ENCODE assay signal across 23 cellular contexts in the genomic region with DNA sequence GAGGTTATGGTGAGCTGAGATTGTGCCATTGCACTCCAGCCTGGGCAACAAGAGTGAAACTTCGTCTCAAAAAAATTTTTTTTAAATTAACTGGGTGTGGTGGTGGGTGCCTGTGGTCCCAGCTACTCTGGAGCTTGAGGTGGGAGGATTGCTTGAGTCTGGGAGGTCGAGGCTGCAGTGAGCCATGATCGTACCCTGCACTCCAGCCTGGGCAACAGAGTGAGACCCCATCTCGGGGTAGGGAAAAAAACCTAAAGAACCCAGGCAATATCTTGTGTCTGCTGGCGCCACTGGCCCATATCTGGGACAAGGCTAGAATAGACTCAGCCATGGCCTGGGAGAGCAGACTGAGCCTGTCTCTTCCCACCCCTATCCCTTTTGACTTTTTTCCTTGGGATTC. TPM values are rescaled to one million over a fixed set of nuclear protein-coding genes. Genes with fewer than 3 reads are reported as not detected.
DNase-seq lines count a peak whose midpoint lies in the region; ATAC-seq, FAIRE-seq and TF ChIP-seq lines count a peak whose summit lies in the region.
"Had no signal": no experiment of that assay in that cellular context is flagged by ENCODE, and none has a peak within 500 bp of the region (broad histone marks: within the 10 kb centered on the region; RNA-seq: fewer than 3 reads in every experiment).

No MANE protein-coding gene starts in this region.

- no peak overlapping the region for H3K4me3 ChIP-seq in A549
- no peak overlapping the region; the same call in 1 of the 2 replicates for H3K4me3 ChIP-seq in PC-3 (ENCODE audit: low read length)
- H3K4me3 ChIP-seq in colonic mucosa: no peak overlapping the region
- H3K4me3 ChIP-seq: GM23248, SJCRH30 had no signal

- no peaks in the 10 kb centered on the region for H3K9me2 ChIP-seq in PC-3 (replicated peaks; ENCODE audit: low read length)

- H3F3A ChIP-seq in PC-3 (ENCODE audit: low read length, unreplicated experiment): no peaks in the 10 kb centered on the region

- peaks cover 5% of the 10 kb centered on the region; the same call in 1 of the 2 replicates for H3K79me2 ChIP-seq in PC-3 (ENCODE audit: low read length)

- no peak for TF ChIP-seq POLR2A in A549 (IDR thresholded peaks at IDR 0.05; ENCODE audit: low read length)

- H3K27me3 ChIP-seq in PC-3 (ENCODE audit: low read length) (no peaks in the 10 kb centered on the region), colonic mucosa (no peaks in the 10 kb centered on the region)
- H3K27me3 ChIP-seq: SJCRH30 had no signal

- TF ChIP-seq EP300 in A549 (IDR thresholded peaks at IDR 0.05): no peak

- no peaks in the 10 kb centered on the region for H3K9me3 ChIP-seq in A549
- no peaks in the 10 kb centered on the region for H3K9me3 ChIP-seq in PC-3 (ENCODE audit: low read length)
- no peaks in the 10 kb centered on the region for H3K9me3 ChIP-seq in colonic mucosa
- H3K9me3 ChIP-seq: SJCRH30 had no signal

- no peak for TF ChIP-seq CTCF in A549 (IDR thresholded peaks at IDR 0.05)
- no peak for TF ChIP-seq CTCF in PC-3 (conservative IDR thresholded peaks at IDR 0.05; ENCODE audit: low read depth, low read length)
- TF ChIP-seq CTCF in colonic mucosa (IDR thresholded peaks at IDR 0.05): no peak
- TF ChIP-seq CTCF in progenitor cell of endocrine pancreas (IDR thresholded peaks at IDR 0.05; ENCODE audit: unreplicated experiment): no peak

- FAIRE-seq in A549 (lab: Jason Lieb, UNC) (no peak), RCC 7860 (lab: Jason Lieb, UNC) (no peak)
- FAIRE-seq: A204.1, GM12891, GM19239, HepG2 had no signal

- H3K4me3 Mint-ChIP-seq in progenitor cell of endocrine pancreas (ENCODE audit: low read depth): no peak overlapping the region
- H3K4me3 Mint-ChIP-seq: CD4-positive, CD25-positive, alpha-beta regulatory T cell had no signal

- CTCF ChIA-PET in A549 (lab: Yijun Ruan, JAX): interaction anchor here (0.8 kb wide), 1 partner anchor 9 kb away, joined by 6 read pairs; the partner anchor contains the start of gene GPRC5A
- CTCF ChIA-PET in PC-3 (lab: Charles Lee): interaction anchor here (0.6 kb wide), 1 partner anchor 1257 kb away, joined by 3 read pairs; no protein-coding TSS in a partner anchor

- no peak overlapping the region for H2AFZ ChIP-seq in PC-3 (ENCODE audit: low read length)

- no peak for TF ChIP-seq RAD21 in A549 (conservative IDR thresholded peaks at IDR 0.05 in 1 of 2, IDR thresholded peaks at IDR 0.05 in 1 of 2)

- H3K9me3 Mint-ChIP-seq in progenitor cell of endocrine pancreas (ENCODE audit: low read depth): no peaks in the 10 kb centered on the region
- H3K9me3 Mint-ChIP-seq: CD4-positive, CD25-positive, alpha-beta regulatory T cell had no signal

- peak overlapping the region; percentile 61 for H3K4me2 ChIP-seq in A549
- H3K4me2 ChIP-seq in PC-3 (ENCODE audit: low read length): peak overlapping the region; percentile 68

- H3K4me1 Mint-ChIP-seq in progenitor cell of endocrine pancreas (ENCODE audit: low read depth): peaks cover 33% of the 10 kb centered on the region

- POLR2A ChIA-PET in A549 (lab: Yijun Ruan, JAX): interaction anchor here (2.0 kb wide), 1 partner anchor 9 kb away, joined by 5 read pairs; the partner anchor contains the start of gene GPRC5A
- POLR2A ChIA-PET in PC-3 (lab: Charles Lee; ENCODE audit: unreplicated experiment): interaction anchor here (0.5 to 0.8 kb wide), 2 partner anchors 10 to 494 kb away, joined by 3 to 5 read pairs; no protein-coding TSS in a partner anchor

- H4K20me1 ChIP-seq in PC-3 (ENCODE audit: low read length): no peaks in the 10 kb centered on the region

- ATAC-seq in A549 (peak; percentile 4 to 27; a peak in 1 of 6 replicates), PC-3 (no peak), GM21360 (IDR thresholded peaks at IDR 0.05; ENCODE audit: unreplicated experiment) (no peak)
- ATAC-seq: HepG2 had no signal

- peak overlapping the region; percentile 80 for H3K9ac ChIP-seq in PC-3 (ENCODE audit: low read length)
- peak overlapping the region in 1 of 2 donors; percentile 74 for H3K9ac ChIP-seq in colonic mucosa (ENCODE audit: low read depth in 2 of 2, low read length in 2 of 2)
- H3K9ac ChIP-seq: GM23248 had no signal

- peaks cover 79% of the 10 kb centered on the region for H3K4me1 ChIP-seq in A549
- H3K4me1 ChIP-seq in PC-3 (ENCODE audit: insufficient read depth, low read length): peaks cover 56% of the 10 kb centered on the region
- peaks cover 6% of the 10 kb centered on the region for H3K4me1 ChIP-seq in colonic mucosa

- H3K36me3 Mint-ChIP-seq in progenitor cell of endocrine pancreas (ENCODE audit: insufficient read depth): no peaks in the 10 kb centered on the region
- H3K36me3 Mint-ChIP-seq: CD4-positive, CD25-positive, alpha-beta regulatory T cell had no signal

- BruUV-seq in PC-3 (replicated peaks; lab: Mats Ljungman, UMichigan): no TSS peak

- H3K36me3 ChIP-seq in PC-3 (ENCODE audit: low read depth, low read length): no peaks in the 10 kb centered on the region
- no peaks in the 10 kb centered on the region for H3K36me3 ChIP-seq in colonic mucosa
- H3K36me3 ChIP-seq: SJCRH30 had no signal

- intact Hi-C loops in PC-3 (cut with micrococcal nuclease) (loop anchor here (2.0 kb wide), 1 partner anchor 45 kb away; no protein-coding TSS in a partner anchor), colonic mucosa (cut with DNase I) (loop anchor here (10.0 kb wide), 1 partner anchor 47 kb away; no protein-coding TSS in a partner anchor)

- peaks cover 14% of the 10 kb centered on the region for H3K27me3 Mint-ChIP-seq in progenitor cell of endocrine pancreas

- no peak for DNase-seq in A549 (ENCODE audit: low read depth in 1 of 2, low spot score in 1 of 2)
- no peak for DNase-seq in PC-3
- no peak for DNase-seq in colonic mucosa
- DNase-seq in progenitor cell of endocrine pancreas (ENCODE audit: low spot score, unreplicated experiment): no peak
- DNase-seq in KG1 (lab: John Stamatoyannopoulos, UW): no peak
- no peak for DNase-seq in RCC 7860 (ENCODE audit: low spot score)
- DNase-seq in cortex of kidney (lab: John Stamatoyannopoulos, UW): no peak
- DNase-seq: AML-193, DMS79, Karpas-422, NCI-H1417, NCI-H1930, NCI-H2171, NCI-H446 treated with DMSO at 0.1 percent for 48 hours, NCI-H748 treated with DMSO at 0.1 percent for 48 hours, SJCRH30 had no signal

- 92% methylated on average over 5 of the region's 5 CpGs for WGBS in A549 (ENCODE audit: missing lambda C conversion rate)

- H3K27ac Mint-ChIP-seq in progenitor cell of endocrine pancreas: peak overlapping the region; percentile 75
- H3K27ac Mint-ChIP-seq: CD4-positive, CD25-positive, alpha-beta regulatory T cell had no signal

- H3K27ac ChIP-seq in A549 (peak overlapping the region; percentile 85 to 90), PC-3 (ENCODE audit: low read length) (peak overlapping the region; percentile 90), colonic mucosa (peak overlapping the region; percentile 70)
- H3K27ac ChIP-seq: SJCRH30 had no signal

TF ChIP-seq in A549, 52 proteins besides CTCF, POLR2A, EP300 and RAD21:
- TF ChIP-seq, protein P1, sequence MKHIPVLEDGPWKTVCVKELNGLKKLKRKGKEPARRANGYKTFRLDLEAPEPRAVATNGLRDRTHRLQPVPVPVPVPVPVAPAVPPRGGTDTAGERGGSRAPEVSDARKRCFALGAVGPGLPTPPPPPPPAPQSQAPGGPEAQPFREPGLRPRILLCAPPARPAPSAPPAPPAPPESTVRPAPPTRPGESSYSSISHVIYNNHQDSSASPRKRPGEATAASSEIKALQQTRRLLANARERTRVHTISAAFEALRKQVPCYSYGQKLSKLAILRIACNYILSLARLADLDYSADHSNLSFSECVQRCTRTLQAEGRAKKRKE (CRISPR knock-in tag; IDR thresholded peaks at IDR 0.05; ENCODE audit: low read depth): no peak
- TF ChIP-seq PHF8 (IDR thresholded peaks at IDR 0.05; ENCODE audit: borderline replicate concordance, low read depth) (no peak), FOSB (CRISPR knock-in tag; IDR thresholded peaks at IDR 0.05) (no peak), ZFP36 (IDR thresholded peaks at IDR 0.05; ENCODE audit: borderline replicate concordance, partially characterized antibody) (no peak), HEYL (CRISPR knock-in tag; IDR thresholded peaks at IDR 0.05) (no peak), HOXB13 (CRISPR knock-in tag; IDR thresholded peaks at IDR 0.05; ENCODE audit: low read depth) (no peak), TP53 (CRISPR knock-in tag; IDR thresholded peaks at IDR 0.05) (no peak), CHD4 (IDR thresholded peaks at IDR 0.05; ENCODE audit: borderline replicate concordance) (no peak), E2F6 (IDR thresholded peaks at IDR 0.05; ENCODE audit: borderline replicate concordance, low read depth) (no peak), HOXA7 (CRISPR knock-in tag; IDR thresholded peaks at IDR 0.05) (no peak)

RNA-seq across cellular contexts. Expression of gene GPRC5A, which starts 9.1 kb away (rescaled TPM):
- polyA plus RNA-seq in A549 (2011; rRNA removed) (296 and 321 TPM in 2 replicates), A549 (2017; fragmentation: RNase III; extraction: RNeasy Plus Mini Kit Qiagen cat#74134 plus additional on column Dnase treatment) (173 to 207 TPM (median 197 TPM) in 3 replicates)
- 275 and 331 TPM in 2 replicates for polyA plus RNA-seq in A549 (2012; cell fraction: cytosol; rRNA removed)
- polyA plus RNA-seq in A549 (2012; cell fraction: nucleus; rRNA removed): 582 and 654 TPM in 2 replicates
- 913 and 975 TPM in 2 replicates for polyA minus RNA-seq in A549 (2011; rRNA and poly(A)+ RNA removed)
- total RNA-seq in PC-3 (2014; rRNA removed) (140 and 144 TPM in 2 replicates), colonic mucosa (100 to 1,000 TPM; 234 to 246 TPM), progenitor cell of endocrine pancreas (4.0 and 7.1 TPM in 2 replicates)
- polyA plus RNA-seq: CD4-positive, CD25-positive, alpha-beta regulatory T cell had no signal

Comparison
In these comparisons a context has a peak if more than half of its experiments do, and no peak if none do; other contexts are left out.
1. ATAC-seq: peak in A549 (2 of 2); none in PC-3 (single experiment) and GM21360 (single experiment).
2. RNA of gene GPRC5A, which starts 9.1 kb away (total RNA-seq): 234 to 246 TPM in colonic mucosa and 140 to 144 TPM in PC-3; 4.0 to 7.1 TPM in progenitor cell of endocrine pancreas; every median in the first group is over 10 times any median in the second.
3. Peak in every context shown above with its lines, with median percentiles within 50 percentile points of each other: H3K27ac ChIP-seq.